ENCODE assay signal across 9 cellular contexts in the genomic region with DNA sequence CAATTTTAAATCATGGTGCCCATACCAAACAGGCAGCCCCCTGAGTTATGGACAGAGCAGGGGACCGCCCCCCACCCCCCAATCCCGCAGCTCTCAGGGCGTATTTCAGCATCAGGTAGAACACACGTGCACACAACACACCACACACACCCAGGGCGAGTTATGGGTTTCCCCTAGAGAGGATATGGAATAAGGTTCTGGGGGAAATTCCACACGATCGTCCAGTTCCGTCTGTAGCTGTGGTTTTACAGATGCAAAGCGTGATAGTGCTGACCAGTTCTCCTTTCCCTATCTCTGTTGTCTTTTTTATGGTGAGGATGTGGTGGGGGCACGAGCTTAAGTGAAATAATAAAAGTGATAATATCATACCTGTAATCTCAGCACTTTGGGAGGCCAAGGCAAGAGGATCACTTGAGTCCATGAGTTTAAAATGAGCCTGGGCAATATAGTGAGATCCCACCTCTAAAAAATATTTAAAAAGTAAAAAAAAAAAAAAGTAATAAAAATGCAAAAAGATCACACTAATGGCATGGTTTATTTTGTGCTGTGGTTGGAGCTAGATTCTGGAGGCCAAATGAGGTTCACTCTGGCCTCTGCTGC. TPM values are rescaled to one million over a fixed set of nuclear protein-coding genes. Genes with fewer than 3 reads are reported as not detected.
DNase-seq lines count a peak whose midpoint lies in the region; ATAC-seq lines count a peak whose summit lies in the region.
"Had no signal": no experiment of that assay in that cellular context is flagged by ENCODE, and none has a peak within 500 bp of the region (broad histone marks: within the 10 kb centered on the region; RNA-seq: fewer than 3 reads in every experiment).

No MANE protein-coding gene starts in this region.

- no peaks in the 10 kb centered on the region for H4K20me1 ChIP-seq in GM23248 (ENCODE audit: insufficient read depth)

- no peak for DNase-seq in CD4-positive, alpha-beta memory T cell
- DNase-seq in M059J (ENCODE audit: low read depth) (peak; percentile 37), germinal center (ENCODE audit: low spot score) (peak; percentile 47), GM23248 (no peak), substantia nigra (lab: John Stamatoyannopoulos, UW) (no peak), A172 (ENCODE audit: low spot score) (no peak)
- DNase-seq: NK-92 treated with Interleukin-12 subunit alpha and Interleukin-12 subunit beta, amount 100 ng/mL, for 24 hours had no signal

- peaks cover 0 to 2% of the 10 kb centered on the region in 2 donors for H3K27me3 Mint-ChIP-seq in CD4-positive, alpha-beta memory T cell

- H3K4me3 Mint-ChIP-seq in CD4-positive, alpha-beta memory T cell, result peak overlapping the region in 3 of 8 donors; percentile 10 to 52 (median 45)

- ATAC-seq in GM19351 (IDR thresholded peaks at IDR 0.05; ENCODE audit: unreplicated experiment) (peak; percentile 62), GM19452 (IDR thresholded peaks at IDR 0.05; ENCODE audit: unreplicated experiment) (no peak)

- no peak overlapping the region for H3K4me2 ChIP-seq in GM23248 (ENCODE audit: unreplicated experiment)

- in situ Hi-C loops in GM23248 (cut with MboI), result loop anchor here (25.0 kb wide), 1 partner anchor 184 kb away; no protein-coding TSS in a partner anchor

- no peaks in the 10 kb centered on the region for H3K9me2 ChIP-seq in GM23248 (ENCODE audit: insufficient read depth)

- H3K4me1 Mint-ChIP-seq in CD4-positive, alpha-beta memory T cell, result peaks cover 21 to 40% (median 29%) of the 10 kb centered on the region in 4 donors

- peak overlapping the region in 4 of 7 donors; percentile 28 to 79 (median 42) for H3K27ac Mint-ChIP-seq in CD4-positive, alpha-beta memory T cell

- H3K9me3 Mint-ChIP-seq in CD4-positive, alpha-beta memory T cell, result no peaks in the 10 kb centered on the region

- no peak overlapping the region for H2AFZ ChIP-seq in GM23248

- H3K4me3 ChIP-seq in CD4-positive, alpha-beta memory T cell (ENCODE audit: low read length in 2 of 2), result no peak overlapping the region
- H3K4me3 ChIP-seq in GM23248, result no peak overlapping the region

- H3K36me3 Mint-ChIP-seq in CD4-positive, alpha-beta memory T cell, result peaks cover 0 to 7% of the 10 kb centered on the region in 2 donors

- H3F3A ChIP-seq in GM23248 (ENCODE audit: insufficient read depth), result peaks cover 11% of the 10 kb centered on the region

- POLR2A ChIA-PET in CD4-positive, alpha-beta memory T cell (lab: Charles Lee; ENCODE audit: partially characterized antibody), result interaction anchor here (1.1 to 6.6 kb wide), 4 partner anchors 19 to 134 kb away, joined by 3 to 52 read pairs (median 6); a partner anchor contains a TSS

- H3K79me2 ChIP-seq in GM23248 (ENCODE audit: insufficient read depth), result peaks cover 39% of the 10 kb centered on the region

- H3K9ac ChIP-seq in GM23248, result no peak overlapping the region

- H3K4me1 ChIP-seq in CD4-positive, alpha-beta memory T cell (ENCODE audit: insufficient read depth, low read length), result peaks cover 29% of the 10 kb centered on the region
- peaks cover 20% of the 10 kb centered on the region for H3K4me1 ChIP-seq in GM23248 (ENCODE audit: insufficient read depth)

- 96 to 97% methylated on average over 10 of the region's 10 CpGs for WGBS in GM23248 (ENCODE audit: low coverage in 1 of 2, low lambda C conversion rate in 2 of 2, missing lambda C conversion rate in 2 of 2), 2 experiments

- intact Hi-C loops in CD4-positive, alpha-beta memory T cell (cut with micrococcal nuclease), result no loop called here

- no peak overlapping the region for H3K27ac ChIP-seq in CD4-positive, alpha-beta memory T cell (ENCODE audit: low read depth, low read length)
- H3K27ac ChIP-seq in GM23248 (no peak overlapping the region), substantia nigra (ENCODE audit: low read depth, low read length, poor library complexity, severe bottlenecking) (no peak overlapping the region)

- CTCF ChIA-PET in CD4-positive, alpha-beta memory T cell (lab: Charles Lee; ENCODE audit: partially characterized antibody), result interaction anchor here (0.6 to 2.0 kb wide), 3 partner anchors 179 to 536 kb away, joined by 3 to 10 read pairs (median 3); no protein-coding TSS in a partner anchor

- no peaks in the 10 kb centered on the region for H3K36me3 ChIP-seq in CD4-positive, alpha-beta memory T cell (ENCODE audit: insufficient read depth, low read length)
- no peaks in the 10 kb centered on the region for H3K36me3 ChIP-seq in GM23248 (ENCODE audit: low read depth)

- no peaks in the 10 kb centered on the region for H3K27me3 ChIP-seq in CD4-positive, alpha-beta memory T cell (ENCODE audit: insufficient read depth, low read length)
- no peaks in the 10 kb centered on the region for H3K27me3 ChIP-seq in GM23248 (replicated peaks; ENCODE audit: insufficient read depth)

- H3K9me3 ChIP-seq in CD4-positive, alpha-beta memory T cell (ENCODE audit: control insufficient read depth in 1 of 2, low read length in 2 of 2), result no peaks in the 10 kb centered on the region
- H3K9me3 ChIP-seq in GM23248 (ENCODE audit: low read depth), result no peaks in the 10 kb centered on the region

RNA-seq across cellular contexts. Expression of a gene that starts 25.1 kb away (rescaled TPM):
- total RNA-seq in CD4-positive, alpha-beta memory T cell, result 10 to 100 TPM; 10.5 to 11.0 TPM
- 1 to 10 TPM; 1.9 to 3.5 TPM for polyA plus RNA-seq in CD4-positive, alpha-beta memory T cell
- total RNA-seq in M059J (2014; rRNA removed; shearing (Covaris generic)), result 13.2 and 32.1 TPM in 2 replicates
- 11.5 and 12.2 TPM in 2 replicates for total RNA-seq in GM23248 (2014; rRNA removed; shearing (Covaris generic))
- polyA plus RNA-seq in GM23248 (2016; fragmentation: Nextera tagmentation; extraction: Ambion mirVana), result 5.9 and 7.6 TPM in 2 replicates
- 19.7 and 31.4 TPM in 2 replicates for total RNA-seq in A172 (2014; rRNA removed; shearing (Covaris generic))

RNA-seq across cellular contexts. Expression of a gene that starts 49.6 kb away (rescaled TPM):
- 10 to 100 TPM; 14.2 to 14.3 TPM for total RNA-seq in CD4-positive, alpha-beta memory T cell
- 1 to 10 TPM in 1 of 2 donors, under 1 TPM in 1; 0.50 to 3.3 TPM for polyA plus RNA-seq in CD4-positive, alpha-beta memory T cell
- 4.8 and 8.0 TPM in 2 replicates for total RNA-seq in M059J (2014; rRNA removed; shearing (Covaris generic))
- 2.5 and 4.2 TPM in 2 replicates for total RNA-seq in GM23248 (2014; rRNA removed; shearing (Covaris generic))
- polyA plus RNA-seq in GM23248 (2016; fragmentation: Nextera tagmentation; extraction: Ambion mirVana), result 1.7 and 2.3 TPM in 2 replicates
- total RNA-seq in A172 (2014; rRNA removed; shearing (Covaris generic)), result 5.2 and 8.3 TPM in 2 replicates

Comparison
In these comparisons a context has a peak if more than half of its experiments do, and no peak if none do; other contexts are left out.
1. DNase-seq: peak in M059J (single experiment) and germinal center (single experiment); none in CD4-positive, alpha-beta memory T cell (0 of 5), GM23248 (single experiment), substantia nigra (0 of 49) and A172 (single experiment).